24 cellular contexts compared by ENCODE assay signal in genomic region chr14:100288382-100289185, GRCh38. TPM values are rescaled to one million over a fixed set of nuclear protein-coding genes. Genes with fewer than 3 reads are reported as not detected.
A peak's percentile ranks its signal among the peaks of the same experiment; 100 is the strongest.
DNase-seq lines count a peak whose midpoint lies in the region; ATAC-seq and TF ChIP-seq lines count a peak whose summit lies in the region.
"Had no signal": no experiment of that assay in that cellular context is flagged by ENCODE, and none has a peak within 500 bp of the region (broad histone marks: within the 10 kb centered on the region; RNA-seq: fewer than 3 reads in every experiment).

No MANE protein-coding gene starts in this region.

- H3K4me3 ChIP-seq in upper lobe of right lung = no peak overlapping the region
- H3K4me3 ChIP-seq: ascending aorta, gastrocnemius medialis, lower lobe of right lung had no signal

- H3K36me3 ChIP-seq in upper lobe of right lung = peaks cover 7% of the 10 kb centered on the region
- H3K36me3 ChIP-seq: gastrocnemius medialis had no signal

- H3K4me1 Mint-ChIP-seq in WTC11 = peaks cover 28% of the 10 kb centered on the region

- no peaks in the 10 kb centered on the region for H3K9me3 ChIP-seq in upper lobe of right lung
- H3K9me3 ChIP-seq: ascending aorta, gastrocnemius medialis, lower lobe of right lung had no signal

- peaks cover 14% of the 10 kb centered on the region for H3K4me1 ChIP-seq in upper lobe of right lung

- H3K27ac Mint-ChIP-seq in WTC11 = peak overlapping the region; percentile 46
- H3K27ac Mint-ChIP-seq: activated naive CD8-positive, alpha-beta T cell had no signal

- H3K36me3 Mint-ChIP-seq in WTC11 = peaks cover 3% of the 10 kb centered on the region; the same call in 1 of the 2 replicates
- H3K36me3 Mint-ChIP-seq: activated naive CD8-positive, alpha-beta T cell had no signal

- intact Hi-C loops in Right ventricle myocardium superior (cut with DNase I) = loop anchor here (10.0 kb wide), 1 partner anchor 86 kb away; the partner anchor contains the start of gene WDR25
- intact Hi-C loops in Right ventricle myocardium inferior (cut with DNase I) = loop anchor here (5.0 kb wide), 1 partner anchor 89 kb away; the partner anchor contains the start of gene WDR25
- intact Hi-C loops in upper lobe of right lung (cut with DNase I) = no loop called here

- H3K4me3 Mint-ChIP-seq in WTC11 = no peak overlapping the region
- H3K4me3 Mint-ChIP-seq: activated naive CD8-positive, alpha-beta T cell; central memory CD8-positive, alpha-beta T cell had no signal

- CTCF ChIA-PET in WTC11 (lab: Charles Lee) = interaction anchor here (1.2 to 1.7 kb wide), 3 partner anchors 17 to 95 kb away, joined by 3 to 8 read pairs (median 4); no protein-coding TSS in a partner anchor

- DNase-seq in Right ventricle myocardium superior = peak; percentile 32
- no peak for DNase-seq in Right ventricle myocardium inferior (ENCODE audit: missing footprints)
- peak; percentile 5 for DNase-seq in WTC11 (ENCODE audit: low spot score)
- DNase-seq in mesenteric fat pad (ENCODE audit: low spot score) = peak; percentile 67
- DNase-seq in upper lobe of right lung = peak; percentile 46
- DNase-seq in activated naive CD4-positive, alpha-beta T cell (lab: John Stamatoyannopoulos, UW) = no peak
- DNase-seq: activated CD4-positive, CD25-positive, alpha-beta regulatory T cell; Calu3; gastrocnemius medialis; lower lobe of right lung; NCI-H526; occipital lobe; T1000 had no signal

- no peaks in the 10 kb centered on the region for H3K27me3 ChIP-seq in upper lobe of right lung
- H3K27me3 ChIP-seq: ascending aorta, gastrocnemius medialis had no signal

- POLR2A ChIA-PET in WTC11 (lab: Charles Lee) = no interaction called here

- no peak overlapping the region for H3K27ac ChIP-seq in upper lobe of right lung
- H3K27ac ChIP-seq: ascending aorta, C4-2B, lower lobe of right lung had no signal

- H3K27me3 Mint-ChIP-seq in WTC11 (ENCODE audit: low read depth) = no peaks in the 10 kb centered on the region
- H3K27me3 Mint-ChIP-seq: activated naive CD8-positive, alpha-beta T cell; central memory CD8-positive, alpha-beta T cell had no signal

- TF ChIP-seq CTCF in WTC11 (IDR thresholded peaks at IDR 0.05) (no peak), upper lobe of right lung (IDR thresholded peaks at IDR 0.05) (no peak)

- ATAC-seq in Right ventricle myocardium superior (ENCODE audit: poor library complexity) = no peak
- no peak for ATAC-seq in Right ventricle myocardium inferior
- ATAC-seq in WTC11 = no peak
- ATAC-seq in upper lobe of right lung = no peak
- no peak for ATAC-seq in GM19467 (IDR thresholded peaks at IDR 0.05; ENCODE audit: unreplicated experiment)
- no peak for ATAC-seq in GM21717 (IDR thresholded peaks at IDR 0.05; ENCODE audit: unreplicated experiment)
- ATAC-seq: gastrocnemius medialis, lower lobe of right lung, right cardiac atrium had no signal

- H3K9me3 Mint-ChIP-seq in WTC11 = no peaks in the 10 kb centered on the region
- H3K9me3 Mint-ChIP-seq: central memory CD8-positive, alpha-beta T cell had no signal

TF ChIP-seq in WTC11, 78 proteins besides CTCF, POLR2A, EP300 and RAD21:
- no peak for TF ChIP-seq ATF2 (CRISPR knock-in tag; IDR thresholded peaks at IDR 0.05; ENCODE audit: borderline replicate concordance, low read depth)
- TF ChIP-seq FOXP4 (CRISPR knock-in tag; IDR thresholded peaks at IDR 0.05) = no peak
- no peak for TF ChIP-seq NR3C1 (CRISPR knock-in tag; conservative IDR thresholded peaks at IDR 0.05; ENCODE audit: low read depth)
- TF ChIP-seq TP53 (CRISPR knock-in tag; IDR thresholded peaks at IDR 0.05) = no peak
- TF ChIP-seq ZNF425 (CRISPR knock-in tag; conservative IDR thresholded peaks at IDR 0.05) = no peak
- TF ChIP-seq MAX (CRISPR knock-in tag; IDR thresholded peaks at IDR 0.05) = no peak
- no peak for TF ChIP-seq NFATC4 (CRISPR knock-in tag; IDR thresholded peaks at IDR 0.05)
- no peak for TF ChIP-seq GTF2I (CRISPR knock-in tag; conservative IDR thresholded peaks at IDR 0.05)

RNA-seq across cellular contexts. Expression of gene SLC25A29, which starts 17.7 kb away (rescaled TPM):
- 17.6 TPM for total RNA-seq in Right ventricle myocardium superior
- 18.6 TPM for total RNA-seq in Right ventricle myocardium inferior
- 179 to 185 TPM (median 181 TPM) in 3 replicates for total RNA-seq in WTC11 (2021)
- 20.0 TPM for total RNA-seq in mesenteric fat pad
- total RNA-seq in upper lobe of right lung = 104 TPM

RNA-seq across cellular contexts. Expression of gene SLC25A47, which starts 34.6 kb away (rescaled TPM):
- total RNA-seq in Right ventricle myocardium superior = not detected
- not detected for total RNA-seq in Right ventricle myocardium inferior
- not detected in 3 replicates for total RNA-seq in WTC11 (2021)
- total RNA-seq in mesenteric fat pad = not detected
- not detected for total RNA-seq in upper lobe of right lung
- total RNA-seq: ascending aorta, Calu3, Daoy, kidney epithelial cell, lower lobe of right lung, occipital lobe, right cardiac atrium, RPMI7951, ureter had no signal

RNA-seq across cellular contexts. Expression of gene YY1, which starts 49.6 kb away (rescaled TPM):
- total RNA-seq in Right ventricle myocardium superior (48.1 TPM), Right ventricle myocardium inferior (46.0 TPM), WTC11 (2021) (78.8 to 83.1 TPM (median 81.9 TPM) in 3 replicates), mesenteric fat pad (61.3 TPM), upper lobe of right lung (69.4 TPM)

Comparison
In these comparisons a context has a peak if more than half of its experiments do, and no peak if none do; other contexts are left out.
1. DNase-seq: peak in Right ventricle myocardium superior (single experiment), WTC11 (single experiment), mesenteric fat pad (single experiment) and upper lobe of right lung (single experiment); none in Right ventricle myocardium inferior (single experiment) and activated naive CD4-positive, alpha-beta T cell (0 of 4).